Comparison of ENCODE assay signal across 29 cellular contexts in the genomic region with DNA sequence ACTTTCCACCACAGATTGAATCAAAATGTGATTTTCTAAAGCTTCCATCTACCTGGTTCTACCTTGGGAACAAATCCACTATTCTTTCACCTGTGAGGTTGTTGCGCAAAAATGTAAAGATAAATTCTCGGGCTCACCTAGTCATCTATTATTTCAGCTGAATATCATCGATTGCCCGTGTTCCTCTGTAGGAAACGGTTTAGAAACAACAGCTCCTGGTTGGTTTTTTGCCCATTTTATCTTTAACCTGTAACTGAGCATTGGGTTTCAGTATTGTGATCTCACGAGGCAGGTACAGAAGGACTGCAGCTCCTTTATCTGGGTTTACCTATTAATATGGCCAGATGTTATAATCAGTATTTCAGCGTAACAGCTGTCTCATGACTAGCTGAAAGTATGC.
"Had no signal": no experiment of that assay in that cellular context is flagged by ENCODE, and none has a peak within 500 bp of the region (broad histone marks: within the 10 kb centered on the region; RNA-seq: fewer than 3 reads in every experiment).

No MANE protein-coding gene starts in this region.

- H3K9me3 Mint-ChIP-seq: natural killer cell treated with Interleukin-12 subunit alpha and Interleukin-12 subunit beta and Interleukin-15 and Interleukin-18, amount 100 ng/mL, for 72 hours; nephron progenitor cell; neural crest cell; stimulated activated effector memory CD8-positive, alpha-beta T cell treated with anti-CD3 and anti-CD28 coated beads, Interleukin-12 subunit alpha, Interleukin-12 subunit beta, amount 100 ng/mL, for 72 hours; stimulated activated naive B cell treated with anti-CD40 and anti-IgM and Interleukin-4, amounts not matched to agents 10 μg/mL and 1 μg/mL and 100 μg/mL, for 72 hours; stimulated activated naive CD8-positive, alpha-beta T cell treated with anti-CD3 and anti-CD28 coated beads, Interleukin-15, Interleukin-2, amounts not matched to agents 100 ng/mL and 50 ng/mL, for 24 hours had no signal

- H3K36me3 ChIP-seq: neutrophil, thoracic aorta, thyroid gland had no signal

- H3K27ac Mint-ChIP-seq: natural killer cell treated with Interleukin-12 subunit alpha and Interleukin-12 subunit beta and Interleukin-15 and Interleukin-18, amount 100 ng/mL, for 72 hours; nephron progenitor cell; stimulated activated naive B cell treated with anti-CD40 and anti-IgM and Interleukin-4, amounts not matched to agents 10 μg/mL and 1 μg/mL and 100 μg/mL, for 72 hours had no signal

- H3K4me3 Mint-ChIP-seq: natural killer cell treated with Interleukin-12 subunit alpha and Interleukin-12 subunit beta and Interleukin-15 and Interleukin-18, amount 100 ng/mL, for 72 hours; nephron progenitor cell; neural crest cell; stimulated activated effector memory CD8-positive, alpha-beta T cell treated with anti-CD3 and anti-CD28 coated beads, Interleukin-12 subunit alpha, Interleukin-12 subunit beta, amount 100 ng/mL, for 72 hours; stimulated activated naive B cell treated with anti-CD40 and anti-IgM and Interleukin-4, amounts not matched to agents 10 μg/mL and 1 μg/mL and 100 μg/mL, for 72 hours; stimulated activated naive CD8-positive, alpha-beta T cell treated with anti-CD3 and anti-CD28 coated beads, Interleukin-15, Interleukin-2, amounts not matched to agents 100 ng/mL and 50 ng/mL, for 24 hours had no signal

- H3K27me3 ChIP-seq: neutrophil, right lobe of liver, sigmoid colon, stomach, thyroid gland, tibial nerve, upper lobe of left lung, vagina had no signal

- H3K4me1 ChIP-seq: parathyroid adenoma, psoas muscle, sigmoid colon, stomach, upper lobe of left lung, vagina had no signal

- DNase-seq: nephron progenitor cell; nucleus accumbens; posterior cingulate gyrus; psoas muscle; right cardiac atrium; right lobe of liver; sigmoid colon; small intestine; stimulated activated CD4-positive, alpha-beta T cell treated with anti-CD3 and anti-CD28 coated beads, Interleukin-15, amount 100 ng/mL, for 24 hours; stimulated activated CD4-positive, alpha-beta T cell treated with anti-CD3 and anti-CD28 coated beads, Interleukin-2, amount 100 ng/mL, for 24 hours; stimulated activated CD4-positive, alpha-beta T cell treated with anti-CD3 and anti-CD28 coated beads, Interleukin-2, amount 100 ng/mL, for 48 hours; stimulated activated CD4-positive, alpha-beta T cell treated with anti-CD3 and anti-CD28 coated beads, Interleukin-4, amount 100 ng/mL, for 24 hours; stimulated activated naive B cell treated with anti-CD40 and anti-IgM and Interleukin-4, amounts not matched to agents 10 μg/mL and 1 μg/mL and 100 μg/mL, for 72 hours; stimulated activated naive CD4-positive, alpha-beta T cell treated with Interleukin-2 at 50 U/mL for 16 hours; stomach; thyroid gland; trophoblast cell; upper lobe of left lung had no signal

- ATAC-seq: natural killer cell treated with Interleukin-12 subunit alpha and Interleukin-12 subunit beta and Interleukin-15 and Interleukin-18, amount 100 ng/mL, for 72 hours; psoas muscle; right cardiac atrium; right lobe of liver; stimulated activated effector memory CD8-positive, alpha-beta T cell treated with anti-CD3 and anti-CD28 coated beads, Interleukin-12 subunit alpha, Interleukin-12 subunit beta, amount 100 ng/mL, for 72 hours; stimulated activated naive B cell treated with anti-CD40 and anti-IgM and Interleukin-4, amounts not matched to agents 10 μg/mL and 1 μg/mL and 100 μg/mL, for 72 hours had no signal

- H3K27me3 Mint-ChIP-seq: natural killer cell treated with Interleukin-12 subunit alpha and Interleukin-12 subunit beta and Interleukin-15 and Interleukin-18, amount 100 ng/mL, for 72 hours; progenitor cell of endocrine pancreas; stimulated activated naive B cell treated with anti-CD40 and anti-IgM and Interleukin-4, amounts not matched to agents 10 μg/mL and 1 μg/mL and 100 μg/mL, for 72 hours; stimulated activated naive CD8-positive, alpha-beta T cell treated with anti-CD3 and anti-CD28 coated beads, Interleukin-15, Interleukin-2, amounts not matched to agents 100 ng/mL and 50 ng/mL, for 24 hours had no signal

- H3K9me3 ChIP-seq: neutrophil, psoas muscle, right lobe of liver, sigmoid colon, stomach, thoracic aorta, thyroid gland, tibial nerve, upper lobe of left lung, vagina had no signal

- H3K4me3 ChIP-seq: psoas muscle, right lobe of liver, sigmoid colon, stomach, thoracic aorta, thyroid gland, tibial nerve, upper lobe of left lung, vagina had no signal

- FAIRE-seq: small intestine, urothelium cell line had no signal

- H3K4me1 Mint-ChIP-seq: nephron progenitor cell had no signal

- H3K27ac ChIP-seq: neutrophil, parathyroid adenoma, psoas muscle, right lobe of liver, sigmoid colon, stomach, thoracic aorta, thyroid gland, tibial nerve, upper lobe of left lung, vagina had no signal
